1 cellular context compared by ENCODE assay signal in genomic region chr1:51729156-51729823, GRCh38.
TF ChIP-seq lines count a peak whose summit lies in the region.

No MANE protein-coding gene starts in this region.

TF ChIP-seq in HepG2, 621 proteins besides CTCF, POLR2A, EP300 and RAD21 (continued from another document):
- TF ChIP-seq ZNF577 (CRISPR knock-in tag; IDR thresholded peaks at IDR 0.05; ENCODE audit: borderline replicate concordance, low read depth) (no peak), GATAD2A (CRISPR knock-in tag; IDR thresholded peaks at IDR 0.05) (no peak), ZNF772 (CRISPR knock-in tag; IDR thresholded peaks at IDR 0.05) (no peak; the same call in 1 of the 2 replicates), NFE2 (CRISPR knock-in tag; IDR thresholded peaks at IDR 0.05) (no peak), MXI1 (IDR thresholded peaks at IDR 0.05; ENCODE audit: borderline replicate concordance, low read depth, low read length) (peak; percentile 51; the same call in 1 of the 3 replicates), ZNF138 (CRISPR knock-in tag; IDR thresholded peaks at IDR 0.05; ENCODE audit: low read depth) (no peak), THAP8 (CRISPR knock-in tag; IDR thresholded peaks at IDR 0.05; ENCODE audit: borderline replicate concordance) (no peak), ZNF446 (CRISPR knock-in tag; IDR thresholded peaks at IDR 0.05) (no peak), SIX4 (CRISPR knock-in tag; IDR thresholded peaks at IDR 0.05) (no peak), ZNF468 (CRISPR knock-in tag; IDR thresholded peaks at IDR 0.05) (no peak), YEATS2 (CRISPR knock-in tag; IDR thresholded peaks at IDR 0.05; ENCODE audit: borderline replicate concordance) (peak; percentile 44; the same call in 1 of the 2 replicates), AKAP8 (CRISPR knock-in tag; IDR thresholded peaks at IDR 0.05) (0 out of 2 replicates have a peak, but pooled peaks have one; percentile 45), RBM22 (optimal IDR thresholded peaks at IDR 0.05; ENCODE audit: low read length) (no peak), HMG20A (CRISPR knock-in tag; IDR thresholded peaks at IDR 0.05; ENCODE audit: borderline replicate concordance) (peak; percentile 31; the same call in 1 of the 2 replicates), FOXK1 (CRISPR knock-in tag; IDR thresholded peaks at IDR 0.05; ENCODE audit: borderline replicate concordance, low read depth) (peak; percentile 45; the same call in 1 of the 2 replicates), ZNF234 (CRISPR knock-in tag; conservative IDR thresholded peaks at IDR 0.05) (no peak), ZFP36L1 (CRISPR knock-in tag; IDR thresholded peaks at IDR 0.05) (no peak), ZNF550 (CRISPR knock-in tag; IDR thresholded peaks at IDR 0.05; ENCODE audit: borderline replicate concordance) (no peak), ZNF746 (CRISPR knock-in tag; IDR thresholded peaks at IDR 0.05) (peak; percentile 76; the same call in 1 of the 2 replicates), ZBTB21 (CRISPR knock-in tag; IDR thresholded peaks at IDR 0.05) (no peak), ZSCAN22 (CRISPR knock-in tag; IDR thresholded peaks at IDR 0.05) (no peak), TSC22D2 (CRISPR knock-in tag; IDR thresholded peaks at IDR 0.05; ENCODE audit: borderline replicate concordance) (no peak), STAG1 (CRISPR knock-in tag; IDR thresholded peaks at IDR 0.05) (no peak), ZNF160 (CRISPR knock-in tag; IDR thresholded peaks at IDR 0.05) (no peak), EEA1 (CRISPR knock-in tag; IDR thresholded peaks at IDR 0.05; ENCODE audit: borderline replicate concordance) (no peak), IRX3 (CRISPR knock-in tag; IDR thresholded peaks at IDR 0.05; ENCODE audit: borderline replicate concordance, low read depth) (no peak), KAT7 (CRISPR knock-in tag; IDR thresholded peaks at IDR 0.05; ENCODE audit: borderline replicate concordance) (peak; percentile 66; the same call in 1 of the 2 replicates), JDP2 (CRISPR knock-in tag; IDR thresholded peaks at IDR 0.05; ENCODE audit: borderline replicate concordance) (no peak), ZNF253 (CRISPR knock-in tag; IDR thresholded peaks at IDR 0.05; ENCODE audit: borderline replicate concordance) (no peak), ZMYM3 (CRISPR knock-in tag; IDR thresholded peaks at IDR 0.05) (no peak), FOXA1 (IDR thresholded peaks at IDR 0.05) (no peak), FOXA1 (CRISPR knock-in tag; IDR thresholded peaks at IDR 0.05) (no peak), RXRA (CRISPR knock-in tag; IDR thresholded peaks at IDR 0.05) (peak; percentile 91), KMT2A (CRISPR knock-in tag; IDR thresholded peaks at IDR 0.05) (peak; percentile 74; the same call in 1 of the 2 replicates), SOX6 (IDR thresholded peaks at IDR 0.05) (no peak), SOX6 (CRISPR knock-in tag; IDR thresholded peaks at IDR 0.05) (no peak), FOXP1 (IDR thresholded peaks at IDR 0.05) (no peak), FOXP1 (CRISPR knock-in tag; IDR thresholded peaks at IDR 0.05) (no peak; the same call in 1 of the 2 replicates), ZKSCAN8 (CRISPR knock-in tag; IDR thresholded peaks at IDR 0.05; ENCODE audit: borderline replicate concordance) (no peak; the same call in 1 of the 2 replicates), REL (CRISPR knock-in tag; conservative IDR thresholded peaks at IDR 0.05) (no peak), ZNF484 (CRISPR knock-in tag; IDR thresholded peaks at IDR 0.05; ENCODE audit: borderline replicate concordance, low read depth) (no peak), ZNF350 (CRISPR knock-in tag; IDR thresholded peaks at IDR 0.05; ENCODE audit: borderline replicate concordance, low read depth) (0 out of 2 replicates have a peak, but pooled peaks have one; percentile 37), ZNF263 (CRISPR knock-in tag; IDR thresholded peaks at IDR 0.05) (no peak), MAZ (IDR thresholded peaks at IDR 0.05; ENCODE audit: borderline replicate concordance, low read depth, low read length) (peak; percentile 93), MAZ (CRISPR knock-in tag; IDR thresholded peaks at IDR 0.05; ENCODE audit: low read depth) (peak; percentile 91), ZFP41 (CRISPR knock-in tag; IDR thresholded peaks at IDR 0.05; ENCODE audit: borderline replicate concordance) (no peak), ZNF382 (CRISPR knock-in tag; IDR thresholded peaks at IDR 0.05; ENCODE audit: borderline replicate concordance) (no peak), ZFY (CRISPR knock-in tag; IDR thresholded peaks at IDR 0.05) (peak; percentile 8; the same call in 1 of the 2 replicates), TEAD2 (CRISPR knock-in tag; IDR thresholded peaks at IDR 0.05) (no peak), ZFP1 (CRISPR knock-in tag; IDR thresholded peaks at IDR 0.05) (no peak), ARHGAP35 (CRISPR knock-in tag; IDR thresholded peaks at IDR 0.05; ENCODE audit: borderline replicate concordance) (0 out of 2 replicates have a peak, but pooled peaks have one; percentile 42), ZNF7 (CRISPR knock-in tag; IDR thresholded peaks at IDR 0.05) (no peak), THYN1 (CRISPR knock-in tag; IDR thresholded peaks at IDR 0.05; ENCODE audit: borderline replicate concordance, low read depth) (no peak), RFXANK (CRISPR knock-in tag; IDR thresholded peaks at IDR 0.05) (0 out of 2 replicates have a peak, but pooled peaks have one; percentile 30)
- TF ChIP-seq, protein P1, sequence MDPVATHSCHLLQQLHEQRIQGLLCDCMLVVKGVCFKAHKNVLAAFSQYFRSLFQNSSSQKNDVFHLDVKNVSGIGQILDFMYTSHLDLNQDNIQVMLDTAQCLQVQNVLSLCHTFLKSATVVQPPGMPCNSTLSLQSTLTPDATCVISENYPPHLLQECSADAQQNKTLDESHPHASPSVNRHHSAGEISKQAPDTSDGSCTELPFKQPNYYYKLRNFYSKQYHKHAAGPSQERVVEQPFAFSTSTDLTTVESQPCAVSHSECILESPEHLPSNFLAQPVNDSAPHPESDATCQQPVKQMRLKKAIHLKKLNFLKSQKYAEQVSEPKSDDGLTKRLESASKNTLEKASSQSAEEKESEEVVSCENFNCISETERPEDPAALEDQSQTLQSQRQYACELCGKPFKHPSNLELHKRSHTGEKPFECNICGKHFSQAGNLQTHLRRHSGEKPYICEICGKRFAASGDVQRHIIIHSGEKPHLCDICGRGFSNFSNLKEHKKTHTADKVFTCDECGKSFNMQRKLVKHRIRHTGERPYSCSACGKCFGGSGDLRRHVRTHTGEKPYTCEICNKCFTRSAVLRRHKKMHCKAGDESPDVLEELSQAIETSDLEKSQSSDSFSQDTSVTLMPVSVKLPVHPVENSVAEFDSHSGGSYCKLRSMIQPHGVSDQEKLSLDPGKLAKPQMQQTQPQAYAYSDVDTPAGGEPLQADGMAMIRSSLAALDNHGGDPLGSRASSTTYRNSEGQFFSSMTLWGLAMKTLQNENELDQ (CRISPR knock-in tag; IDR thresholded peaks at IDR 0.05; ENCODE audit: borderline replicate concordance) = no peak
- TF ChIP-seq, protein P2, sequence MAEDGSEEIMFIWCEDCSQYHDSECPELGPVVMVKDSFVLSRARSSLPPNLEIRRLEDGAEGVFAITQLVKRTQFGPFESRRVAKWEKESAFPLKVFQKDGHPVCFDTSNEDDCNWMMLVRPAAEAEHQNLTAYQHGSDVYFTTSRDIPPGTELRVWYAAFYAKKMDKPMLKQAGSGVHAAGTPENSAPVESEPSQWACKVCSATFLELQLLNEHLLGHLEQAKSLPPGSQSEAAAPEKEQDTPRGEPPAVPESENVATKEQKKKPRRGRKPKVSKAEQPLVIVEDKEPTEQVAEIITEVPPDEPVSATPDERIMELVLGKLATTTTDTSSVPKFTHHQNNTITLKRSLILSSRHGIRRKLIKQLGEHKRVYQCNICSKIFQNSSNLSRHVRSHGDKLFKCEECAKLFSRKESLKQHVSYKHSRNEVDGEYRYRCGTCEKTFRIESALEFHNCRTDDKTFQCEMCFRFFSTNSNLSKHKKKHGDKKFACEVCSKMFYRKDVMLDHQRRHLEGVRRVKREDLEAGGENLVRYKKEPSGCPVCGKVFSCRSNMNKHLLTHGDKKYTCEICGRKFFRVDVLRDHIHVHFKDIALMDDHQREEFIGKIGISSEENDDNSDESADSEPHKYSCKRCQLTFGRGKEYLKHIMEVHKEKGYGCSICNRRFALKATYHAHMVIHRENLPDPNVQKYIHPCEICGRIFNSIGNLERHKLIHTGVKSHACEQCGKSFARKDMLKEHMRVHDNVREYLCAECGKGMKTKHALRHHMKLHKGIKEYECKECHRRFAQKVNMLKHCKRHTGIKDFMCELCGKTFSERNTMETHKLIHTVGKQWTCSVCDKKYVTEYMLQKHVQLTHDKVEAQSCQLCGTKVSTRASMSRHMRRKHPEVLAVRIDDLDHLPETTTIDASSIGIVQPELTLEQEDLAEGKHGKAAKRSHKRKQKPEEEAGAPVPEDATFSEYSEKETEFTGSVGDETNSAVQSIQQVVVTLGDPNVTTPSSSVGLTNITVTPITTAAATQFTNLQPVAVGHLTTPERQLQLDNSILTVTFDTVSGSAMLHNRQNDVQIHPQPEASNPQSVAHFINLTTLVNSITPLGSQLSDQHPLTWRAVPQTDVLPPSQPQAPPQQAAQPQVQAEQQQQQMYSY (CRISPR knock-in tag; IDR thresholded peaks at IDR 0.05) = no peak
- TF ChIP-seq, protein P3, sequence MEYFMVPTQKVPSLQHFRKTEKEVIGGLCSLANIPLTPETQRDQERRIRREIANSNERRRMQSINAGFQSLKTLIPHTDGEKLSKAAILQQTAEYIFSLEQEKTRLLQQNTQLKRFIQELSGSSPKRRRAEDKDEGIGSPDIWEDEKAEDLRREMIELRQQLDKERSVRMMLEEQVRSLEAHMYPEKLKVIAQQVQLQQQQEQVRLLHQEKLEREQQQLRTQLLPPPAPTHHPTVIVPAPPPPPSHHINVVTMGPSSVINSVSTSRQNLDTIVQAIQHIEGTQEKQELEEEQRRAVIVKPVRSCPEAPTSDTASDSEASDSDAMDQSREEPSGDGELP (IDR thresholded peaks at IDR 0.05; ENCODE audit: borderline replicate concordance, low read depth) = no peak; the same call in 1 of the 2 replicates
- TF ChIP-seq, protein P4, sequence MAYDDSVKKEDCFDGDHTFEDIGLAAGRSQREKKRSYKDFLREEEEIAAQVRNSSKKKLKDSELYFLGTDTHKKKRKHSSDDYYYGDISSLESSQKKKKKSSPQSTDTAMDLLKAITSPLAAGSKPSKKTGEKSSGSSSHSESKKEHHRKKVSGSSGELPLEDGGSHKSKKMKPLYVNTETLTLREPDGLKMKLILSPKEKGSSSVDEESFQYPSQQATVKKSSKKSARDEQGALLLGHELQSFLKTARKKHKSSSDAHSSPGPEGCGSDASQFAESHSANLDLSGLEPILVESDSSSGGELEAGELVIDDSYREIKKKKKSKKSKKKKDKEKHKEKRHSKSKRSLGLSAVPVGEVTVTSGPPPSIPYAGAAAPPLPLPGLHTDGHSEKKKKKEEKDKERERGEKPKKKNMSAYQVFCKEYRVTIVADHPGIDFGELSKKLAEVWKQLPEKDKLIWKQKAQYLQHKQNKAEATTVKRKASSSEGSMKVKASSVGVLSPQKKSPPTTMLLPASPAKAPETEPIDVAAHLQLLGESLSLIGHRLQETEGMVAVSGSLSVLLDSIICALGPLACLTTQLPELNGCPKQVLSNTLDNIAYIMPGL (CRISPR knock-in tag; IDR thresholded peaks at IDR 0.05; ENCODE audit: borderline replicate concordance in 1 of 2, low read depth in 1 of 2) = no peak; a peak in 1 of 4 replicates
- TF ChIP-seq, protein P5, sequence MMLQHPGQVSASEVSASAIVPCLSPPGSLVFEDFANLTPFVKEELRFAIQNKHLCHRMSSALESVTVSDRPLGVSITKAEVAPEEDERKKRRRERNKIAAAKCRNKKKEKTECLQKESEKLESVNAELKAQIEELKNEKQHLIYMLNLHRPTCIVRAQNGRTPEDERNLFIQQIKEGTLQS (CRISPR knock-in tag; IDR thresholded peaks at IDR 0.05) = 0 out of 2 replicates have a peak, but pooled peaks have one; percentile 30
- TF ChIP-seq, protein P6, sequence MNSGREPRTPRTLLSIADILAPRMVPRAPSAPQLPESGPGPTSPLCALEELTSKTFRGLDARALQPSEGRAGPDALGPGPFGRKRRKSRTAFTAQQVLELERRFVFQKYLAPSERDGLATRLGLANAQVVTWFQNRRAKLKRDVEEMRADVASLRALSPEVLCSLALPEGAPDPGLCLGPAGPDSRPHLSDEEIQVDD (CRISPR knock-in tag; IDR thresholded peaks at IDR 0.05; ENCODE audit: borderline replicate concordance) = no peak
- TF ChIP-seq, protein P7, sequence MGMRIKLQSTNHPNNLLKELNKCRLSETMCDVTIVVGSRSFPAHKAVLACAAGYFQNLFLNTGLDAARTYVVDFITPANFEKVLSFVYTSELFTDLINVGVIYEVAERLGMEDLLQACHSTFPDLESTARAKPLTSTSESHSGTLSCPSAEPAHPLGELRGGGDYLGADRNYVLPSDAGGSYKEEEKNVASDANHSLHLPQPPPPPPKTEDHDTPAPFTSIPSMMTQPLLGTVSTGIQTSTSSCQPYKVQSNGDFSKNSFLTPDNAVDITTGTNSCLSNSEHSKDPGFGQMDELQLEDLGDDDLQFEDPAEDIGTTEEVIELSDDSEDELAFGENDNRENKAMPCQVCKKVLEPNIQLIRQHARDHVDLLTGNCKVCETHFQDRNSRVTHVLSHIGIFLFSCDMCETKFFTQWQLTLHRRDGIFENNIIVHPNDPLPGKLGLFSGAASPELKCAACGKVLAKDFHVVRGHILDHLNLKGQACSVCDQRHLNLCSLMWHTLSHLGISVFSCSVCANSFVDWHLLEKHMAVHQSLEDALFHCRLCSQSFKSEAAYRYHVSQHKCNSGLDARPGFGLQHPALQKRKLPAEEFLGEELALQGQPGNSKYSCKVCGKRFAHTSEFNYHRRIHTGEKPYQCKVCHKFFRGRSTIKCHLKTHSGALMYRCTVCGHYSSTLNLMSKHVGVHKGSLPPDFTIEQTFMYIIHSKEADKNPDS (CRISPR knock-in tag; IDR thresholded peaks at IDR 0.05) = no peak
